16 cellular contexts compared by ENCODE assay signal in genomic region chr3:84974347-84974746, GRCh38. TPM values are rescaled to one million over a fixed set of nuclear protein-coding genes. Genes with fewer than 3 reads are reported as not detected.
DNase-seq lines count a peak whose midpoint lies in the region; TF ChIP-seq lines count a peak whose summit lies in the region.
"Had no signal": no experiment of that assay in that cellular context is flagged by ENCODE, and none has a peak within 500 bp of the region (broad histone marks: within the 10 kb centered on the region; RNA-seq: fewer than 3 reads in every experiment).

No MANE protein-coding gene starts in this region.

- CTCF ChIA-PET in PC-9 (lab: Charles Lee): no interaction called here

- H3K79me1 ChIP-seq in mesenchymal stem cell (replicated peaks; ENCODE audit: low read length, poor library complexity, severe bottlenecking): no peaks in the 10 kb centered on the region

- H4K20me1 ChIP-seq in PC-9 (ENCODE audit: insufficient read depth): no peaks in the 10 kb centered on the region

- H3K79me2 ChIP-seq in PC-9 (ENCODE audit: low read depth): no peaks in the 10 kb centered on the region

- H3K27ac ChIP-seq in PC-9 (no peak overlapping the region), mesenchymal stem cell (ENCODE audit: low read length, poor library complexity, severe bottlenecking) (no peak overlapping the region)
- H3K27ac ChIP-seq: testis had no signal

- H3K4me1 ChIP-seq in PC-9 (replicated peaks; ENCODE audit: insufficient read depth): no peaks in the 10 kb centered on the region
- H3K4me1 ChIP-seq in mesenchymal stem cell (ENCODE audit: control insufficient read depth, insufficient read depth, low read depth, low read length): no peaks in the 10 kb centered on the region
- H3K4me1 ChIP-seq: testis had no signal

- no peak overlapping the region for H3K9ac ChIP-seq in mesenchymal stem cell (ENCODE audit: low read length)

- no peak overlapping the region for H3K14ac ChIP-seq in mesenchymal stem cell (ENCODE audit: low read length in 2 of 2)

- no peak overlapping the region for H3K23ac ChIP-seq in mesenchymal stem cell (ENCODE audit: low read length in 2 of 2)

- H2BK15ac ChIP-seq in mesenchymal stem cell (ENCODE audit: low read depth, poor library complexity, severe bottlenecking): no peak overlapping the region

- H4K91ac ChIP-seq in mesenchymal stem cell (ENCODE audit: low read length): no peak overlapping the region

- DNase-seq in SIG-M5 treated with dmso at 0.1 percent for 504 hours (lab: John Stamatoyannopoulos, UW; ENCODE audit: unreplicated experiment) (peak; percentile 29), SIG-M5 (lab: John Stamatoyannopoulos, UW) (no peak), PC-9 (no peak), foreskin melanocyte (peak; percentile 4), retinal pigment epithelial cell (ENCODE audit: low read depth) (no peak), HK-2 (ENCODE audit: unreplicated experiment) (no peak), nucleus accumbens (lab: John Stamatoyannopoulos, UW) (no peak), mesenchymal stem cell (no peak)
- DNase-seq: activated CD4-positive, alpha-beta T cell treated with anti-CD3 and anti-CD28 coated beads, Interleukin-2, amount 50 U/mL, for 1 hour; activated naive CD4-positive, alpha-beta T cell treated with anti-CD3 and anti-CD28 coated beads, Interleukin-2, amount 10 ng/mL, durations not matched to agents 7 days and 5 days; IMR-90; NCI-H1436; occipital lobe; stimulated activated CD4-positive, alpha-beta T cell treated with anti-CD3 and anti-CD28 coated beads, Interleukin-4, amount 100 ng/mL, for 1 hour; testis had no signal

- no peak overlapping the region for H2BK120ac ChIP-seq in mesenchymal stem cell (ENCODE audit: low read depth, low read length)

- TF ChIP-seq CTCF in PC-9 (conservative IDR thresholded peaks at IDR 0.05) (peak; percentile 49), retinal pigment epithelial cell (conservative IDR thresholded peaks at IDR 0.05; ENCODE audit: low read depth, low read length) (peak; percentile 21)

- H3K4me2 ChIP-seq in PC-9 (no peak overlapping the region), mesenchymal stem cell (ENCODE audit: low read length, poor library complexity, severe bottlenecking) (no peak overlapping the region)

- no peak overlapping the region for H3K18ac ChIP-seq in mesenchymal stem cell (ENCODE audit: low read depth in 1 of 2, low read length in 2 of 2)

- intact Hi-C loops in PC-9 (cut with micrococcal nuclease; ENCODE audit: unreplicated experiment): loop anchor here (1.0 kb wide), 1 partner anchor 386 kb away; no protein-coding TSS in a partner anchor

- H2AFZ ChIP-seq in PC-9 (no peak overlapping the region), mesenchymal stem cell (ENCODE audit: low read depth, low read length) (no peak overlapping the region)

- no peaks in the 10 kb centered on the region for H3K9me3 ChIP-seq in PC-9 (ENCODE audit: insufficient read depth, low read depth)
- no peaks in the 10 kb centered on the region for H3K9me3 ChIP-seq in mesenchymal stem cell (ENCODE audit: control insufficient read depth, low read length)
- H3K9me3 ChIP-seq: testis had no signal

- POLR2A ChIA-PET in PC-9 (lab: Charles Lee; ENCODE audit: unreplicated experiment): no interaction called here

- H2BK5ac ChIP-seq in mesenchymal stem cell (ENCODE audit: low read depth, low read length, poor library complexity, severe bottlenecking): no peak overlapping the region

- H2AK5ac ChIP-seq in mesenchymal stem cell (ENCODE audit: low read length, severe bottlenecking): no peak overlapping the region

- no peaks in the 10 kb centered on the region for H3K9me2 ChIP-seq in PC-9 (ENCODE audit: insufficient read depth)

- H3K27me3 ChIP-seq in PC-9 (ENCODE audit: insufficient read depth, low read depth): no peaks in the 10 kb centered on the region
- no peaks in the 10 kb centered on the region for H3K27me3 ChIP-seq in mesenchymal stem cell (ENCODE audit: control insufficient read depth in 1 of 2, insufficient read depth in 1 of 2, low read length in 2 of 2)
- H3K27me3 ChIP-seq: testis had no signal

- H4K8ac ChIP-seq in mesenchymal stem cell (ENCODE audit: low read length): no peak overlapping the region

- no peak overlapping the region for H3K4ac ChIP-seq in mesenchymal stem cell (ENCODE audit: low read depth in 1 of 2, low read length in 2 of 2)

- no peaks in the 10 kb centered on the region for H3K36me3 ChIP-seq in PC-9 (ENCODE audit: low read depth)
- H3K36me3 ChIP-seq in mesenchymal stem cell (ENCODE audit: control insufficient read depth in 1 of 2, insufficient read depth in 2 of 2, low read depth in 1 of 2, low read length in 2 of 2): no peaks in the 10 kb centered on the region

- H3F3A ChIP-seq in PC-9 (ENCODE audit: insufficient read depth, low read depth): no peaks in the 10 kb centered on the region

- no peak overlapping the region for H3K4me3 ChIP-seq in PC-9
- H3K4me3 ChIP-seq in retinal pigment epithelial cell (ENCODE audit: low read length): no peak overlapping the region
- no peak overlapping the region for H3K4me3 ChIP-seq in mesenchymal stem cell (ENCODE audit: insufficient read depth in 1 of 2, low read depth in 1 of 2, low read length in 2 of 2)
- H3K4me3 ChIP-seq: testis had no signal

- H2BK12ac ChIP-seq in mesenchymal stem cell (ENCODE audit: low read length in 2 of 2): no peak overlapping the region

- no TSS peak for BruUV-seq in PC-9 (replicated peaks; lab: Mats Ljungman, UMichigan)

RNA-seq across cellular contexts. Expression of gene CADM2, which starts 15.6 kb away (rescaled TPM):
- 0.59 and 0.70 TPM in 2 replicates for total RNA-seq in PC-9 (2021)
- polyA plus RNA-seq in mesenchymal stem cell (2013, experiment 1 of 2): not detected
- 0.01 TPM for polyA plus RNA-seq in mesenchymal stem cell (2013, experiment 2 of 2)
- total RNA-seq: dermis microvascular lymphatic vessel endothelial cell, IMR-90 had no signal
- polyA plus RNA-seq: IMR-90 had no signal

Comparison
In these comparisons a context has a peak if more than half of its experiments do, and no peak if none do; other contexts are left out.
1. DNase-seq: peak in SIG-M5 treated with dmso at 0.1 percent for 504 hours (single experiment) and foreskin melanocyte (single experiment); none in SIG-M5 (single experiment), PC-9 (0 of 2), retinal pigment epithelial cell (single experiment), HK-2 (single experiment), nucleus accumbens (0 of 56) and mesenchymal stem cell (single experiment).